Comparison of ENCODE assay signal across 9 cellular contexts in genomic region chr19:29714953-29715694, GRCh38. TPM values are rescaled to one million over a fixed set of nuclear protein-coding genes. Genes with fewer than 3 reads are reported as not detected.
DNase-seq lines count a peak whose midpoint lies in the region; ATAC-seq, FAIRE-seq and TF ChIP-seq lines count a peak whose summit lies in the region.
"Had no signal": no experiment of that assay in that cellular context is flagged by ENCODE, and none has a peak within 500 bp of the region (broad histone marks: within the 10 kb centered on the region; RNA-seq: fewer than 3 reads in every experiment).

TSS of gene C19orf12 (minus strand) at chr19:29715261. CDS start at chr19:29708413, 6,848 bp downstream.

- FAIRE-seq in RCC 7860 (lab: Jason Lieb, UNC) (no peak), frontal cortex (lab: Jason Lieb, UNC) (no peak)
- FAIRE-seq: islet of Langerhans had no signal

- H3K27ac ChIP-seq in CD4-positive, alpha-beta T cell (ENCODE audit: low read depth, low read length): peak within 1 kb of the TSS; percentile 90
- H3K27ac ChIP-seq in neural progenitor cell (no peak within 1 kb of the TSS), thoracic aorta (peak within 1 kb of the TSS; percentile 90 to 95)

- peak within 1 kb of the TSS; percentile 75 for H3K9ac ChIP-seq in neural progenitor cell

- H3K4me3 ChIP-seq in neural progenitor cell: peak within 1 kb of the TSS; percentile 99
- H3K4me3 ChIP-seq in thoracic aorta: peak within 1 kb of the TSS; percentile 100

- TF ChIP-seq CTCF in CD4-positive, alpha-beta T cell (IDR thresholded peaks at IDR 0.05): no peak
- TF ChIP-seq CTCF in neural progenitor cell (IDR thresholded peaks at IDR 0.05) (no peak), thoracic aorta (IDR thresholded peaks at IDR 0.05) (no peak)

- POLR2A ChIA-PET in CD4-positive, alpha-beta T cell (lab: Charles Lee): interaction anchor here (0.6 to 7.5 kb wide), 19 partner anchors 9 to 227 kb away, joined by 3 to 276 read pairs (median 7); partner anchors contain the start of genes PLEKHF1, POP4 and URI1

- peaks cover 60% of the 10 kb centered on the region for H3K4me1 Mint-ChIP-seq in CD4-positive, alpha-beta T cell (ENCODE audit: low read depth)
- peaks cover 23% of the 10 kb centered on the region for H3K4me1 Mint-ChIP-seq in neural progenitor cell

- ATAC-seq in CD4-positive, alpha-beta T cell (ENCODE audit: poor library complexity): peak; percentile 54
- ATAC-seq in GM19351 (IDR thresholded peaks at IDR 0.05; ENCODE audit: unreplicated experiment): peak; percentile 63
- peak; percentile 73 for ATAC-seq in HG03460 (IDR thresholded peaks at IDR 0.05; ENCODE audit: unreplicated experiment)
- ATAC-seq in thoracic aorta (ENCODE audit: insufficient number of reproducible peaks, low FRiP score, low read depth): peak; percentile 57

- no peaks in the 10 kb centered on the region for H3K27me3 ChIP-seq in CD4-positive, alpha-beta T cell (ENCODE audit: control insufficient read depth, insufficient read depth, low read length)
- H3K27me3 ChIP-seq in neural progenitor cell (no peaks in the 10 kb centered on the region), thoracic aorta (replicated peaks; ENCODE audit: insufficient read depth) (no peaks in the 10 kb centered on the region)

- H3K4me2 ChIP-seq in neural progenitor cell: peak within 1 kb of the TSS; percentile 92

- no peaks in the 10 kb centered on the region for H4K20me1 ChIP-seq in neural progenitor cell (ENCODE audit: low read depth)

- H3F3A ChIP-seq in neural progenitor cell (ENCODE audit: low read depth): peaks cover 17% of the 10 kb centered on the region

- intact Hi-C loops in CD4-positive, alpha-beta T cell (cut with DNase I, micrococcal nuclease): loop anchor here (2.0 to 10.0 kb wide), 4 partner anchors 42 to 1920 kb away; partner anchors contain the start of gene URI1 (in 1 of the 2)

- DNase-seq in CD4-positive, alpha-beta T cell: peak; percentile 29 to 65 (median 42)
- peak; percentile 3 for DNase-seq in RCC 7860 (ENCODE audit: low spot score)
- DNase-seq in activated gamma-delta T cell treated with Interleukin-2 at 50 U/mL for 16 hours: peak; percentile 49
- peak; percentile 73 to 84 for DNase-seq in frontal cortex (ENCODE audit: low spot score in 2 of 2)
- peak; percentile 85 for DNase-seq in neural progenitor cell (ENCODE audit: low spot score)
- no peak for DNase-seq in thoracic aorta (ENCODE audit: low spot score)

- CTCF ChIA-PET in CD4-positive, alpha-beta T cell (lab: Charles Lee): interaction anchor here (1.1 to 3.8 kb wide), 6 partner anchors 22 to 109 kb away, joined by 3 to 59 read pairs (median 38); partner anchors contain the start of gene POP4

- H3K79me2 ChIP-seq in neural progenitor cell (ENCODE audit: low read depth): peaks cover 19% of the 10 kb centered on the region

- H3K9me3 ChIP-seq in CD4-positive, alpha-beta T cell (ENCODE audit: control insufficient read depth, low read length): no peaks in the 10 kb centered on the region
- H3K9me3 ChIP-seq in neural progenitor cell (ENCODE audit: low read depth) (no peaks in the 10 kb centered on the region), thoracic aorta (no peaks in the 10 kb centered on the region)

- H3K4me1 ChIP-seq in neural progenitor cell (peaks cover 7% of the 10 kb centered on the region), thoracic aorta (ENCODE audit: control insufficient read depth in 1 of 2, low read depth in 2 of 2) (peaks cover 20 to 39% of the 10 kb centered on the region in 2 donors)

- peaks cover 31% of the 10 kb centered on the region for H3K36me3 Mint-ChIP-seq in CD4-positive, alpha-beta T cell (ENCODE audit: low read depth)
- H3K36me3 Mint-ChIP-seq in neural progenitor cell: no peaks in the 10 kb centered on the region

- H3K4me3 Mint-ChIP-seq in CD4-positive, alpha-beta T cell: peak within 1 kb of the TSS; percentile 91
- H3K4me3 Mint-ChIP-seq in neural progenitor cell: peak within 1 kb of the TSS; percentile 93

- no peaks in the 10 kb centered on the region for H3K27me3 Mint-ChIP-seq in CD4-positive, alpha-beta T cell
- H3K27me3 Mint-ChIP-seq in neural progenitor cell (ENCODE audit: insufficient read depth, low read depth): peaks cover 2% of the 10 kb centered on the region

- peak within 1 kb of the TSS; percentile 82 for H2AFZ ChIP-seq in neural progenitor cell (replicated peaks)

- H3K36me3 ChIP-seq in neural progenitor cell (no peaks in the 10 kb centered on the region), thoracic aorta (no peaks in the 10 kb centered on the region)

- no peaks in the 10 kb centered on the region for H3K9me3 Mint-ChIP-seq in CD4-positive, alpha-beta T cell
- H3K9me3 Mint-ChIP-seq in neural progenitor cell: no peaks in the 10 kb centered on the region

- H3K27ac Mint-ChIP-seq in CD4-positive, alpha-beta T cell: peak within 1 kb of the TSS; percentile 89
- H3K27ac Mint-ChIP-seq in neural progenitor cell: peak within 1 kb of the TSS; percentile 94

RNA-seq across cellular contexts. Expression of gene C19orf12, which starts in this region (rescaled TPM):
- total RNA-seq in CD4-positive, alpha-beta T cell: 1 to 10 TPM; 7.7 TPM
- total RNA-seq in frontal cortex (41.2 TPM), neural progenitor cell (ENCODE audit: low replicate concordance) (27.5 and 28.2 TPM in 2 replicates), thoracic aorta (10 to 100 TPM; 36.1 to 46.4 TPM)
